ENCODE assay signal across 1 cellular context in genomic region chr10:132065491-132066105, GRCh38.
A peak's percentile ranks its signal among the peaks of the same experiment; 100 is the strongest.
TF ChIP-seq lines count a peak whose summit lies in the region.

Gene JAKMIP3 (plus strand): TSS chr10:132065946. CDS start chr10:132104809, 38,863 bp downstream.

TF ChIP-seq in IMR-90, 13 proteins besides CTCF, POLR2A, EP300 and RAD21 (continued from another document):
- 0 out of 2 replicates have a peak, but pooled peaks have one; percentile 22 for TF ChIP-seq MXI1 (IDR thresholded peaks at IDR 0.05; ENCODE audit: borderline replicate concordance, low read depth, low read length)
- no peak for TF ChIP-seq ELK1 (IDR thresholded peaks at IDR 0.05; ENCODE audit: borderline replicate concordance, low read depth, low read length)
TF ChIP-seq in IMR-90: peak in this region for 5.
